8 cellular contexts compared by ENCODE assay signal in the genomic region with DNA sequence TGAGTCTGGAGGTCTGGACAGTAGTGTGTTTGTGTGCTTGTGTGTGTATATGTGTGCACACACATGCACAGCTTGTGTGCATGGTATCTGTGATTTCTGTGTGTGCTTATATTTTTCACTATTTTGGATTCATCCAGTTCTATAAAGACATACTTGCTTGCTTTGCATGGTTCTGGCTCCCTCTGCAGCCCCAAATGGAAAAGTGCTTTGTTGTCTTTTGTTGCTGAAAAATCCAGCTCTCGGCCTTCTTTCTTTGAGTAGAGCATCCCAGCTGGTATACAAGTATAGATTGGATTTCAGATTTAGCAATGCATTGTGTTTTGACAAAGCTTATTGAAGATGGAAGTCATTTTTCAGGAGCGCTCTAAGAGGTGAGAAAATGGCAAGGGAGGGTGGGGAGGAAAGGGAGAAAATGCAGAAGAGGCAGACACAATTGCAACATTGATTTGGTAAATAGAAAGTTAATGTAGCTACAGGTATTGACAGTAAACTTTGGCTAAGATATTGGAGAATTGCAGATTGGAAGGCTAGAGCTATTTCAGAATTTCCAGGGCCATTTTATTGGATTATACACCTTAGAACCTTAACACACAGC.
DNase-seq lines count a peak whose midpoint lies in the region; ATAC-seq and TF ChIP-seq lines count a peak whose summit lies in the region.

No MANE protein-coding gene starts in this region.

- H3K4me3 ChIP-seq in GM06990 (replicated peaks; ENCODE audit: low read depth, low read length) = no peak overlapping the region
- H3K4me3 ChIP-seq in body of pancreas = no peak overlapping the region
- H3K4me3 ChIP-seq in liver (ENCODE audit: low read depth in 1 of 3, low read length in 3 of 3) = no peak overlapping the region

- H3K27ac ChIP-seq in body of pancreas (no peak overlapping the region), liver (ENCODE audit: low read depth in 1 of 2, low read length in 2 of 2) (no peak overlapping the region)

- peak; percentile 66 for TF ChIP-seq CTCF in GM06990 (IDR thresholded peaks at IDR 0.05; ENCODE audit: insufficient read depth, low read length, poor library complexity, severe bottlenecking)
- TF ChIP-seq CTCF in body of pancreas (IDR thresholded peaks at IDR 0.05) = peak in 6 of 7 experiments; percentile 38 to 68 (median 64)
- TF ChIP-seq CTCF in liver (IDR thresholded peaks at IDR 0.05; ENCODE audit: low read depth, low read length, missing input control) = peak; percentile 51

- no peak overlapping the region for H3K9ac ChIP-seq in liver (ENCODE audit: low read depth in 1 of 2, low read length in 2 of 2)

- H3K36me3 ChIP-seq in GM06990 (ENCODE audit: control insufficient read depth, insufficient read depth, low read length) (no peaks in the 10 kb centered on the region; the same call in 1 of the 2 replicates), body of pancreas (replicated peaks in 1 of 2; ENCODE audit: insufficient read depth in 1 of 2, low read depth in 2 of 2) (no peaks in the 10 kb centered on the region), liver (ENCODE audit: control insufficient read depth in 4 of 4, insufficient read depth in 3 of 4, low read depth in 1 of 4, low read length in 3 of 4) (no peaks in the 10 kb centered on the region)

- H3K4me1 ChIP-seq in body of pancreas = no peaks in the 10 kb centered on the region
- peaks cover 0 to 4% (median under 1%) of the 10 kb centered on the region in 4 donors for H3K4me1 ChIP-seq in liver (ENCODE audit: control insufficient read depth in 4 of 4, insufficient read depth in 4 of 4, low read length in 3 of 4)

- intact Hi-C loops in body of pancreas (cut with DNase I) = no loop called here

- TF ChIP-seq POLR2A in body of pancreas (IDR thresholded peaks at IDR 0.05) = no peak

- no peaks in the 10 kb centered on the region for H3K27me3 ChIP-seq in GM06990 (replicated peaks; ENCODE audit: control insufficient read depth, insufficient read depth, low read length)
- no peaks in the 10 kb centered on the region for H3K27me3 ChIP-seq in body of pancreas
- H3K27me3 ChIP-seq in liver (ENCODE audit: control insufficient read depth in 4 of 4, insufficient read depth in 4 of 4, low read length in 3 of 4) = no peaks in the 10 kb centered on the region

- no peak for DNase-seq in GM06990 (ENCODE audit: extremely low read depth, insufficient read length)
- peak; percentile 75 to 80 for DNase-seq in NCI-H2081 (lab: John Stamatoyannopoulos, UW)
- peak; percentile 18 to 32 (median 22) for DNase-seq in body of pancreas
- no peak for DNase-seq in effector CD4-positive, alpha-beta T cell
- DNase-seq in mesenteric fat pad (ENCODE audit: low spot score) = no peak

- 47 to 48% methylated on average over 2 of the region's 2 CpGs for WGBS in body of pancreas, 2 donors
- 72% methylated on average over 2 of the region's 2 CpGs for WGBS in liver

- TF ChIP-seq RAD21 in liver (IDR thresholded peaks at IDR 0.05) = peak; percentile 81 to 85

- H3K9me3 ChIP-seq in body of pancreas (no peaks in the 10 kb centered on the region), liver (ENCODE audit: control insufficient read depth in 4 of 4, low read length in 3 of 4) (no peaks in the 10 kb centered on the region)

- no peak for ATAC-seq in body of pancreas
- ATAC-seq in HG03571 (IDR thresholded peaks at IDR 0.05; ENCODE audit: unreplicated experiment) = no peak
- ATAC-seq in HG03469 (IDR thresholded peaks at IDR 0.05; ENCODE audit: unreplicated experiment) = no peak

TF ChIP-seq in liver, 16 proteins besides CTCF, POLR2A, EP300 and RAD21:
- no peak for TF ChIP-seq EGR1 (IDR thresholded peaks at IDR 0.05; ENCODE audit: low read depth in 2 of 2)

Comparison
In these comparisons a context has a peak if more than half of its experiments do, and no peak if none do; other contexts are left out.
1. DNase-seq: peak in NCI-H2081 (2 of 2) and body of pancreas (4 of 4); none in GM06990 (single experiment), effector CD4-positive, alpha-beta T cell (single experiment) and mesenteric fat pad (single experiment).
2. Peak in every context shown above with its lines, with median percentiles within 50 percentile points of each other: CTCF ChIP-seq.